In genomic region chr17:79331492-79331891, GRCh38 we compare ENCODE assay signal across 22 cellular contexts.
"Had no signal": no experiment of that assay in that cellular context is flagged by ENCODE, and none has a peak within 500 bp of the region (broad histone marks: within the 10 kb centered on the region; RNA-seq: fewer than 3 reads in every experiment).

No MANE protein-coding gene starts in this region.

- H3K9me3 Mint-ChIP-seq: activated naive CD4-positive, alpha-beta T cell treated with anti-CD3 and anti-CD28 coated beads, Interleukin-2, amount 50 U/mL, for 24 hours; activated T-helper 1 cell treated with anti-CD3 and anti-CD28 coated beads, Interleukin-12 subunit alpha, Interleukin-12 subunit beta, Interleukin-2, Interleukin-4 antibody, amounts not matched to agents 30 ng/mL and 10 ng/mL and 1 ng/mL, durations not matched to agents 14 hours and 24 hours and 36 hours; endodermal cell; natural killer cell; stimulated activated naive B cell treated with anti-CD40 and anti-IgM and Interleukin-4, amounts not matched to agents 10 μg/mL and 1 μg/mL and 100 μg/mL, for 72 hours had no signal

- H3K36me3 ChIP-seq: breast epithelium, esophagus squamous epithelium, gastrocnemius medialis, sigmoid colon, transverse colon had no signal

- H3K4me1 ChIP-seq: breast epithelium, esophagus squamous epithelium, gastrocnemius medialis, sigmoid colon, transverse colon had no signal

- H3K27ac Mint-ChIP-seq: activated CD8-positive, alpha-beta T cell treated with anti-CD3 and anti-CD28 coated beads, Interleukin-2, amount 10 ng/mL, durations not matched to agents 7 days and 5 days; activated naive CD4-positive, alpha-beta T cell treated with anti-CD3 and anti-CD28 coated beads, Interleukin-2, amount 50 U/mL, for 24 hours; activated T-helper 1 cell treated with anti-CD3 and anti-CD28 coated beads, Interleukin-12 subunit alpha, Interleukin-12 subunit beta, Interleukin-2, Interleukin-4 antibody, amounts not matched to agents 30 ng/mL and 10 ng/mL and 1 ng/mL, durations not matched to agents 14 hours and 24 hours and 36 hours; endodermal cell; natural killer cell; stimulated activated naive B cell treated with anti-CD40 and anti-IgM and Interleukin-4, amounts not matched to agents 10 μg/mL and 1 μg/mL and 100 μg/mL, for 72 hours had no signal

- H3K27ac ChIP-seq: breast epithelium, esophagus squamous epithelium, gastrocnemius medialis, sigmoid colon, transverse colon had no signal

- ATAC-seq: activated CD8-positive, alpha-beta T cell treated with anti-CD3 and anti-CD28 coated beads, Interleukin-2, amount 10 ng/mL, durations not matched to agents 7 days and 5 days; gastrocnemius medialis; left ventricle myocardium superior; natural killer cell; stimulated activated naive B cell treated with anti-CD40 and anti-IgM and Interleukin-4, amounts not matched to agents 10 μg/mL and 1 μg/mL and 100 μg/mL, for 72 hours had no signal

- H3K4me3 ChIP-seq: breast epithelium, esophagus squamous epithelium, gastrocnemius medialis, sigmoid colon, smooth muscle cell, transverse colon had no signal

- H3K4me3 Mint-ChIP-seq: activated CD8-positive, alpha-beta T cell treated with anti-CD3 and anti-CD28 coated beads, Interleukin-2, amount 10 ng/mL, durations not matched to agents 7 days and 5 days; activated naive CD4-positive, alpha-beta T cell treated with anti-CD3 and anti-CD28 coated beads, Interleukin-2, amount 50 U/mL, for 24 hours; activated T-helper 1 cell treated with anti-CD3 and anti-CD28 coated beads, Interleukin-12 subunit alpha, Interleukin-12 subunit beta, Interleukin-2, Interleukin-4 antibody, amounts not matched to agents 30 ng/mL and 10 ng/mL and 1 ng/mL, durations not matched to agents 14 hours and 24 hours and 36 hours; endodermal cell; natural killer cell; stimulated activated naive B cell treated with anti-CD40 and anti-IgM and Interleukin-4, amounts not matched to agents 10 μg/mL and 1 μg/mL and 100 μg/mL, for 72 hours had no signal

- H3K4me1 Mint-ChIP-seq: activated naive CD4-positive, alpha-beta T cell treated with anti-CD3 and anti-CD28 coated beads, Interleukin-2, amount 50 U/mL, for 24 hours; endodermal cell had no signal

- DNase-seq: activated CD4-positive, alpha-beta T cell treated with anti-CD3 and anti-CD28 coated beads for 1 hour; activated CD4-positive, alpha-beta T cell treated with anti-CD3 and anti-CD28 coated beads, Interleukin-2, amount 50 U/mL, for 1 hour; activated CD8-positive, alpha-beta T cell treated with anti-CD3 and anti-CD28 coated beads, Interleukin-2, amount 10 ng/mL, durations not matched to agents 7 days and 5 days; activated gamma-delta T cell; cortex of kidney; endodermal cell; esophagus squamous epithelium; gastrocnemius medialis; head of caudate nucleus; hypothalamus; left ventricle myocardium superior; midbrain; natural killer cell; retina; sigmoid colon; stimulated activated CD4-positive, alpha-beta T cell treated with anti-CD3 and anti-CD28 coated beads, Interleukin-15, amount 100 ng/mL, for 24 hours; stimulated activated naive B cell treated with anti-CD40 and anti-IgM and Interleukin-4, amounts not matched to agents 10 μg/mL and 1 μg/mL and 100 μg/mL, for 72 hours; transverse colon had no signal

- H3K36me3 Mint-ChIP-seq: activated naive CD4-positive, alpha-beta T cell treated with anti-CD3 and anti-CD28 coated beads, Interleukin-2, amount 50 U/mL, for 24 hours; natural killer cell; stimulated activated naive B cell treated with anti-CD40 and anti-IgM and Interleukin-4, amounts not matched to agents 10 μg/mL and 1 μg/mL and 100 μg/mL, for 72 hours had no signal

- H3K9me3 ChIP-seq: breast epithelium, esophagus squamous epithelium, gastrocnemius medialis, sigmoid colon, transverse colon had no signal

- H3K27me3 ChIP-seq: sigmoid colon had no signal

- H3K4me2 ChIP-seq: smooth muscle cell had no signal
